26 cellular contexts compared by ENCODE assay signal in genomic region chrX:110397353-110397752, GRCh38. TPM values are rescaled to one million over a fixed set of nuclear protein-coding genes. Genes with fewer than 3 reads are reported as not detected.
"Had no signal": no experiment of that assay in that cellular context is flagged by ENCODE, and none has a peak within 500 bp of the region (broad histone marks: within the 10 kb centered on the region; RNA-seq: fewer than 3 reads in every experiment).

No MANE protein-coding gene starts in this region.

- H3K4me1 ChIP-seq: adrenal gland, pancreas, right lobe of liver, stomach, upper lobe of left lung had no signal

- H3K27ac ChIP-seq: adrenal gland, cardiac muscle cell, heart left ventricle, neutrophil, pancreas, right lobe of liver, stomach, testis, upper lobe of left lung, WERI-Rb-1 had no signal

- DNase-seq: activated CD4-positive, alpha-beta memory T cell treated with anti-CD3 and anti-CD28 coated beads for 36 hours; activated CD4-positive, alpha-beta T cell treated with anti-CD3 and anti-CD28 coated beads for 4 hours; activated gamma-delta T cell treated with Interleukin-2 at 50 U/mL for 16 hours; activated T-cell treated with anti-CD3 and anti-CD28 coated beads for 4 hours; adrenal gland; effector memory CD4-positive, alpha-beta T cell; foreskin melanocyte; heart left ventricle; immature natural killer cell; pancreas; right lobe of liver; stimulated activated CD4-positive, alpha-beta T cell treated with anti-CD3 and anti-CD28 coated beads, Interleukin-4, amount 100 ng/mL, for 24 hours; stomach; T-helper 2 cell; testis; upper lobe of left lung; WERI-Rb-1 had no signal

- H3K27ac Mint-ChIP-seq: activated CD4-positive, alpha-beta memory T cell treated with anti-CD3 and anti-CD28 coated beads for 36 hours; activated naive CD4-positive, alpha-beta T cell treated with anti-CD3 and anti-CD28 coated beads, Interleukin-2, amount 50 U/mL, for 72 hours; activated T-helper 1 cell treated with anti-CD3 and anti-CD28 coated beads, Interleukin-12 subunit alpha, Interleukin-12 subunit beta, Interleukin-2, Interleukin-4 antibody, amounts not matched to agents 30 ng/mL and 10 ng/mL and 1 ng/mL, durations not matched to agents 14 hours and 24 hours and 36 hours; dendritic cell treated with granulocyte-macrophage colony-stimulating factor and Interleukin-4, amounts not matched to agents 40 ng/mL and 50 ng/mL, for 4 days; immature natural killer cell; natural killer cell treated with Interleukin-12 subunit alpha and Interleukin-12 subunit beta and Interleukin-15 and Interleukin-18, amount 100 ng/mL, for 72 hours; stimulated activated effector memory CD8-positive, alpha-beta T cell treated with anti-CD3 and anti-CD28 coated beads, Interleukin-12 subunit alpha, Interleukin-12 subunit beta, amount 100 ng/mL, for 72 hours had no signal

- H3K4me1 Mint-ChIP-seq: immature natural killer cell; stimulated activated effector memory CD8-positive, alpha-beta T cell treated with anti-CD3 and anti-CD28 coated beads, Interleukin-12 subunit alpha, Interleukin-12 subunit beta, amount 100 ng/mL, for 72 hours had no signal

- H3K36me3 ChIP-seq: adrenal gland, cardiac muscle cell, heart left ventricle, neutrophil, pancreas, right lobe of liver, stomach, upper lobe of left lung, WERI-Rb-1 had no signal

- H3K36me3 Mint-ChIP-seq: activated CD4-positive, alpha-beta memory T cell treated with anti-CD3 and anti-CD28 coated beads for 36 hours; activated naive CD4-positive, alpha-beta T cell treated with anti-CD3 and anti-CD28 coated beads, Interleukin-2, amount 50 U/mL, for 72 hours; immature natural killer cell; natural killer cell treated with Interleukin-12 subunit alpha and Interleukin-12 subunit beta and Interleukin-15 and Interleukin-18, amount 100 ng/mL, for 72 hours; stimulated activated effector memory CD8-positive, alpha-beta T cell treated with anti-CD3 and anti-CD28 coated beads, Interleukin-12 subunit alpha, Interleukin-12 subunit beta, amount 100 ng/mL, for 72 hours had no signal

- ATAC-seq: activated naive CD4-positive, alpha-beta T cell treated with anti-CD3 and anti-CD28 coated beads, Interleukin-2, amount 50 U/mL, for 72 hours; heart left ventricle; natural killer cell treated with Interleukin-12 subunit alpha and Interleukin-12 subunit beta and Interleukin-15 and Interleukin-18, amount 100 ng/mL, for 72 hours; stimulated activated effector memory CD8-positive, alpha-beta T cell treated with anti-CD3 and anti-CD28 coated beads, Interleukin-12 subunit alpha, Interleukin-12 subunit beta, amount 100 ng/mL, for 72 hours had no signal

- H3K9me3 Mint-ChIP-seq: activated CD4-positive, alpha-beta memory T cell treated with anti-CD3 and anti-CD28 coated beads for 36 hours; activated naive CD4-positive, alpha-beta T cell treated with anti-CD3 and anti-CD28 coated beads, Interleukin-2, amount 50 U/mL, for 72 hours; activated T-helper 1 cell treated with anti-CD3 and anti-CD28 coated beads, Interleukin-12 subunit alpha, Interleukin-12 subunit beta, Interleukin-2, Interleukin-4 antibody, amounts not matched to agents 30 ng/mL and 10 ng/mL and 1 ng/mL, durations not matched to agents 14 hours and 24 hours and 36 hours; dendritic cell treated with granulocyte-macrophage colony-stimulating factor and Interleukin-4, amounts not matched to agents 40 ng/mL and 50 ng/mL, for 4 days; immature natural killer cell; natural killer cell treated with Interleukin-12 subunit alpha and Interleukin-12 subunit beta and Interleukin-15 and Interleukin-18, amount 100 ng/mL, for 72 hours; stimulated activated effector memory CD8-positive, alpha-beta T cell treated with anti-CD3 and anti-CD28 coated beads, Interleukin-12 subunit alpha, Interleukin-12 subunit beta, amount 100 ng/mL, for 72 hours had no signal

- H3K4me3 Mint-ChIP-seq: activated CD4-positive, alpha-beta memory T cell treated with anti-CD3 and anti-CD28 coated beads for 36 hours; activated T-helper 1 cell treated with anti-CD3 and anti-CD28 coated beads, Interleukin-12 subunit alpha, Interleukin-12 subunit beta, Interleukin-2, Interleukin-4 antibody, amounts not matched to agents 30 ng/mL and 10 ng/mL and 1 ng/mL, durations not matched to agents 14 hours and 24 hours and 36 hours; dendritic cell treated with granulocyte-macrophage colony-stimulating factor and Interleukin-4, amounts not matched to agents 40 ng/mL and 50 ng/mL, for 4 days; immature natural killer cell; natural killer cell treated with Interleukin-12 subunit alpha and Interleukin-12 subunit beta and Interleukin-15 and Interleukin-18, amount 100 ng/mL, for 72 hours; stimulated activated effector memory CD8-positive, alpha-beta T cell treated with anti-CD3 and anti-CD28 coated beads, Interleukin-12 subunit alpha, Interleukin-12 subunit beta, amount 100 ng/mL, for 72 hours had no signal

- H3K4me2 ChIP-seq: smooth muscle cell had no signal

- H3K9me3 ChIP-seq: adrenal gland, heart left ventricle, neutrophil, pancreas, right lobe of liver, stomach, testis, upper lobe of left lung had no signal

- H3K27me3 Mint-ChIP-seq: activated CD4-positive, alpha-beta memory T cell treated with anti-CD3 and anti-CD28 coated beads for 36 hours; dendritic cell treated with granulocyte-macrophage colony-stimulating factor and Interleukin-4, amounts not matched to agents 40 ng/mL and 50 ng/mL, for 4 days had no signal

- H3K27me3 ChIP-seq: cardiac muscle cell, neutrophil, testis had no signal

- FAIRE-seq: pancreas had no signal

- H3K4me3 ChIP-seq: adrenal gland, cardiac muscle cell, heart left ventricle, pancreas, right lobe of liver, smooth muscle cell, stomach, testis, upper lobe of left lung had no signal

RNA-seq across cellular contexts. Expression of gene RTL9, which starts 38.7 kb away (rescaled TPM):
- total RNA-seq: activated T-helper 1 cell treated with anti-CD3 and anti-CD28 coated beads, Interleukin-12 subunit alpha, Interleukin-12 subunit beta, Interleukin-2, Interleukin-4 antibody, amounts not matched to agents 30 ng/mL and 10 ng/mL and 1 ng/mL, durations not matched to agents 14 hours and 24 hours and 36 hours; epithelial cell of proximal tubule; natural killer cell treated with Interleukin-12 subunit alpha and Interleukin-12 subunit beta and Interleukin-15 and Interleukin-18, amount 100 ng/mL, for 72 hours had no signal
- polyA plus RNA-seq: immature natural killer cell, smooth muscle cell, stomach had no signal
